1 cellular context compared by ENCODE assay signal in the genomic region with DNA sequence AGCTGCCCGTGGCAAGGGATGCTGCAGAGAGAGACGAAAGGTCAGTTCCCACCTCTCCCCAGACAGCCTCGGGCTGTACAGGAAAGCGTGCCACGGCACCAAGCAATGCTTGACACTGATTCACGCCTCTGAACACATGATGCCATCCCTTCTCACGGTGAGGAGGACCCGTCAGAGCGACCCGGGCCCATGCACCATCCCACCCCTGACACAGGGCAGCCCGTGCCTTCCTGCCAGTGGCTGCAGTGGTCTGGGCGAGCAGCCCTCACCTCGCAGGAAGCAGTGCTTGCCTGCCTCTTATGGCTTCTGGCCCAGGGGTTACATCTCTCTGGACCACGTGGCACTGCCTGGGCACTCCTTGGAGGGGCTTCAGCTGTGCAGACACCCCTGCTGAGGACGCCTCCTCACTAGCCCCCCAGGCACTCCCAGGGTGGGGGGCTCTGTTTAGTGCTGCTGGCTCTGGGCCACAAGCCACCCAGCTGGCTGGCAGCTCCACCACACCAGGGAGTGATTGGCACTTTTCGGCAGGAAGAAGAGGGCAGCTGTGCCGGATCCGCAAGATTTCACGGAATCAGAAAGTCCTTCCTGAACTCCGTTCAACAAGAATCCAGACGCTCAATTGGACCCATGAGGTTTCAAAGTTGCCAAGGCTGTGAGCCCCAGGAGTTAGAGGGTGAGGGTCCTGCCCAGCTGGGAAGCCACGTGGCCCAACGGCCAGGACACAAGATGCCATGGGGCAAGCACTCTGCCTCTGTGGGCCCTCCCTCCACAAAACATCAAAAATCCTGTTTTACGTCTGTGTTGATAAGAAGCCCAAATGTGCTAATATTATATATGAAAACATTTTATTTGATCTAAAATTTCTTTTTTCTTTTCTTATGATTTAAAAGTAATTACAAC.
TF ChIP-seq lines count a peak whose summit lies in the region.

No MANE protein-coding gene starts in this region.

TF ChIP-seq in SK-N-SH, 30 proteins besides CTCF, POLR2A, EP300 and RAD21 (continued from another document):
- no peak for TF ChIP-seq USF1 (IDR thresholded peaks at IDR 0.05; ENCODE audit: borderline replicate concordance, low read depth)
- TF ChIP-seq ELF1 (IDR thresholded peaks at IDR 0.05), result no peak
- TF ChIP-seq RXRA (IDR thresholded peaks at IDR 0.05; ENCODE audit: borderline replicate concordance, low read depth), result no peak
- TF ChIP-seq JUND (IDR thresholded peaks at IDR 0.05), result no peak
- no peak for TF ChIP-seq NRF1 (IDR thresholded peaks at IDR 0.05; ENCODE audit: low read depth, low read length)
- TF ChIP-seq, protein P1, sequence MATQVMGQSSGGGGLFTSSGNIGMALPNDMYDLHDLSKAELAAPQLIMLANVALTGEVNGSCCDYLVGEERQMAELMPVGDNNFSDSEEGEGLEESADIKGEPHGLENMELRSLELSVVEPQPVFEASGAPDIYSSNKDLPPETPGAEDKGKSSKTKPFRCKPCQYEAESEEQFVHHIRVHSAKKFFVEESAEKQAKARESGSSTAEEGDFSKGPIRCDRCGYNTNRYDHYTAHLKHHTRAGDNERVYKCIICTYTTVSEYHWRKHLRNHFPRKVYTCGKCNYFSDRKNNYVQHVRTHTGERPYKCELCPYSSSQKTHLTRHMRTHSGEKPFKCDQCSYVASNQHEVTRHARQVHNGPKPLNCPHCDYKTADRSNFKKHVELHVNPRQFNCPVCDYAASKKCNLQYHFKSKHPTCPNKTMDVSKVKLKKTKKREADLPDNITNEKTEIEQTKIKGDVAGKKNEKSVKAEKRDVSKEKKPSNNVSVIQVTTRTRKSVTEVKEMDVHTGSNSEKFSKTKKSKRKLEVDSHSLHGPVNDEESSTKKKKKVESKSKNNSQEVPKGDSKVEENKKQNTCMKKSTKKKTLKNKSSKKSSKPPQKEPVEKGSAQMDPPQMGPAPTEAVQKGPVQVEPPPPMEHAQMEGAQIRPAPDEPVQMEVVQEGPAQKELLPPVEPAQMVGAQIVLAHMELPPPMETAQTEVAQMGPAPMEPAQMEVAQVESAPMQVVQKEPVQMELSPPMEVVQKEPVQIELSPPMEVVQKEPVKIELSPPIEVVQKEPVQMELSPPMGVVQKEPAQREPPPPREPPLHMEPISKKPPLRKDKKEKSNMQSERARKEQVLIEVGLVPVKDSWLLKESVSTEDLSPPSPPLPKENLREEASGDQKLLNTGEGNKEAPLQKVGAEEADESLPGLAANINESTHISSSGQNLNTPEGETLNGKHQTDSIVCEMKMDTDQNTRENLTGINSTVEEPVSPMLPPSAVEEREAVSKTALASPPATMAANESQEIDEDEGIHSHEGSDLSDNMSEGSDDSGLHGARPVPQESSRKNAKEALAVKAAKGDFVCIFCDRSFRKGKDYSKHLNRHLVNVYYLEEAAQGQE (IDR thresholded peaks at IDR 0.05; ENCODE audit: low read depth, low read length), result no peak
- TF ChIP-seq MEF2A (IDR thresholded peaks at IDR 0.05; ENCODE audit: borderline replicate concordance, low read depth), result no peak
